Comparison of ENCODE assay signal across 12 cellular contexts in genomic region chr5:150044334-150044681, GRCh38. TPM values are rescaled to one million over a fixed set of nuclear protein-coding genes. Genes with fewer than 3 reads are reported as not detected.
DNase-seq lines count a peak whose midpoint lies in the region; ATAC-seq and TF ChIP-seq lines count a peak whose summit lies in the region.
"Had no signal": no experiment of that assay in that cellular context is flagged by ENCODE, and none has a peak within 500 bp of the region (broad histone marks: within the 10 kb centered on the region; RNA-seq: fewer than 3 reads in every experiment).

No MANE protein-coding gene starts in this region.

- H3K4me1 ChIP-seq in mucosa of rectum (ENCODE audit: control insufficient read depth in 2 of 2, insufficient read depth in 2 of 2, low read length in 2 of 2), result peaks cover 12 to 14% of the 10 kb centered on the region in 2 donors

- no peaks in the 10 kb centered on the region for H3K27me3 ChIP-seq in CD4-positive, alpha-beta T cell (ENCODE audit: control insufficient read depth, insufficient read depth, low read length)
- no peaks in the 10 kb centered on the region for H3K27me3 ChIP-seq in mucosa of rectum (ENCODE audit: control insufficient read depth in 2 of 2, insufficient read depth in 2 of 2, low read length in 2 of 2)

- H3K27ac ChIP-seq in CD4-positive, alpha-beta T cell (ENCODE audit: low read depth, low read length), result no peak overlapping the region
- H3K27ac ChIP-seq in mucosa of rectum (ENCODE audit: low read depth in 2 of 2, low read length in 2 of 2), result peak overlapping the region; percentile 25 to 46

- POLR2A ChIA-PET in CD4-positive, alpha-beta T cell (lab: Charles Lee), result no interaction called here

- no peak overlapping the region for H3K4me3 ChIP-seq in mucosa of rectum (ENCODE audit: low read length in 2 of 2)
- H3K4me3 ChIP-seq: GM12878 had no signal

- TF ChIP-seq CTCF in CD4-positive, alpha-beta T cell (IDR thresholded peaks at IDR 0.05), result no peak

- H3K4me3 Mint-ChIP-seq in CD4-positive, alpha-beta T cell, result no peak overlapping the region
- H3K4me3 Mint-ChIP-seq: activated naive CD8-positive, alpha-beta T cell had no signal

- no peak overlapping the region for H3K9ac ChIP-seq in mucosa of rectum (ENCODE audit: low read depth in 1 of 2, low read length in 2 of 2)

- no peak for ATAC-seq in CD4-positive, alpha-beta T cell (ENCODE audit: poor library complexity)
- no peak for ATAC-seq in GM21515 (IDR thresholded peaks at IDR 0.05; ENCODE audit: unreplicated experiment)
- ATAC-seq: GM12878 had no signal

- peaks cover 28% of the 10 kb centered on the region for H3K4me1 Mint-ChIP-seq in CD4-positive, alpha-beta T cell (ENCODE audit: low read depth)

- no peaks in the 10 kb centered on the region for H3K9me3 ChIP-seq in CD4-positive, alpha-beta T cell (ENCODE audit: control insufficient read depth, low read length)
- no peaks in the 10 kb centered on the region for H3K9me3 ChIP-seq in mucosa of rectum (ENCODE audit: control insufficient read depth in 2 of 2, low read length in 2 of 2)

- no peaks in the 10 kb centered on the region for H3K9me3 Mint-ChIP-seq in CD4-positive, alpha-beta T cell

- intact Hi-C loops in CD4-positive, alpha-beta T cell (cut with DNase I, micrococcal nuclease), result no loop called here

- H3K36me3 Mint-ChIP-seq in CD4-positive, alpha-beta T cell (ENCODE audit: low read depth), result peaks cover 96% of the 10 kb centered on the region

- peaks cover 66 to 74% of the 10 kb centered on the region in 2 donors for H3K36me3 ChIP-seq in mucosa of rectum (ENCODE audit: control insufficient read depth in 2 of 2, insufficient read depth in 2 of 2, low read length in 2 of 2)

- DNase-seq in CD4-positive, alpha-beta T cell, result no peak
- DNase-seq in NCI-H226 (peak; percentile 45), dermis blood vessel endothelial cell (peak; percentile 77), T-helper 1 cell (no peak), foreskin melanocyte (no peak), NCI-H345 (lab: John Stamatoyannopoulos, UW) (no peak)
- DNase-seq: Calu3, RPMI8226 had no signal

- CTCF ChIA-PET in CD4-positive, alpha-beta T cell (lab: Charles Lee), result no interaction called here

- H3K27me3 Mint-ChIP-seq in CD4-positive, alpha-beta T cell, result no peaks in the 10 kb centered on the region
- H3K27me3 Mint-ChIP-seq: activated naive CD8-positive, alpha-beta T cell had no signal

- H3K27ac Mint-ChIP-seq in CD4-positive, alpha-beta T cell, result peak overlapping the region; percentile 28

RNA-seq across cellular contexts. Expression of gene CSF1R, which starts 42.0 kb away (rescaled TPM):
- under 1 TPM; 0.45 to 0.52 TPM for total RNA-seq in CD4-positive, alpha-beta T cell
- not detected in 2 replicates for total RNA-seq in dermis blood vessel endothelial cell
- total RNA-seq: Calu3 had no signal

RNA-seq across cellular contexts. Expression of gene HMGXB3, which starts 43.8 kb away (rescaled TPM):
- total RNA-seq in CD4-positive, alpha-beta T cell, result 10 to 100 TPM; 27.4 to 29.3 TPM
- total RNA-seq in dermis blood vessel endothelial cell, result 33.2 and 45.9 TPM in 2 replicates

RNA-seq across cellular contexts. Expression of gene TIGD6, which starts 43.9 kb away (rescaled TPM):
- 1 to 10 TPM; 1.0 to 1.4 TPM for total RNA-seq in CD4-positive, alpha-beta T cell
- 5.3 and 6.0 TPM in 2 replicates for total RNA-seq in dermis blood vessel endothelial cell

Comparison
In these comparisons a context has a peak if more than half of its experiments do, and no peak if none do; other contexts are left out.
1. DNase-seq: peak in NCI-H226 (single experiment) and dermis blood vessel endothelial cell (single experiment); none in CD4-positive, alpha-beta T cell (0 of 10), T-helper 1 cell (0 of 5), foreskin melanocyte (single experiment) and NCI-H345 (single experiment).